ENCODE assay signal across 27 cellular contexts in genomic region chr7:132504851-132505250, GRCh38.
"Had no signal": no experiment of that assay in that cellular context is flagged by ENCODE, and none has a peak within 500 bp of the region (broad histone marks: within the 10 kb centered on the region; RNA-seq: fewer than 3 reads in every experiment).

No MANE protein-coding gene starts in this region.

- H3K9me3 Mint-ChIP-seq: activated naive CD8-positive, alpha-beta T cell treated with anti-CD3 and anti-CD28 coated beads for 36 hours; central memory CD8-positive, alpha-beta T cell had no signal

- H3K27me3 ChIP-seq: brain microvascular endothelial cell, cardiac muscle cell, SJSA1 had no signal

- H3K27ac ChIP-seq: brain microvascular endothelial cell, cardiac muscle cell, KMS-11, SJSA1, WERI-Rb-1 had no signal

- H3K4me1 ChIP-seq: SJSA1 had no signal

- H3K4me2 ChIP-seq: KMS-11 had no signal

- H3K27ac Mint-ChIP-seq: activated naive CD8-positive, alpha-beta T cell treated with anti-CD3 and anti-CD28 coated beads for 36 hours had no signal

- H3K4me3 Mint-ChIP-seq: activated naive CD8-positive, alpha-beta T cell treated with anti-CD3 and anti-CD28 coated beads for 36 hours; central memory CD8-positive, alpha-beta T cell had no signal

- H3K9ac ChIP-seq: KMS-11 had no signal

- H3K36me3 ChIP-seq: brain microvascular endothelial cell, SJSA1, WERI-Rb-1 had no signal

- H3K9me3 ChIP-seq: SJSA1 had no signal

- H3K27me3 Mint-ChIP-seq: activated naive CD8-positive, alpha-beta T cell treated with anti-CD3 and anti-CD28 coated beads for 36 hours; central memory CD8-positive, alpha-beta T cell had no signal

- H3K4me3 ChIP-seq: cardiac muscle cell, SJSA1 had no signal

- DNase-seq: activated CD4-positive, alpha-beta T cell treated with anti-CD3 and anti-CD28 coated beads for 1 hour; activated CD4-positive, alpha-beta T cell treated with anti-CD3 and anti-CD28 coated beads for 48 hours; activated CD4-positive, CD25-positive, alpha-beta regulatory T cell; activated CD8-positive, alpha-beta memory T cell treated with anti-CD3 and anti-CD28 coated beads, Interleukin-2, amount 50 U/mL, for 4 hours; activated effector memory CD4-positive, alpha-beta T cell treated with Interleukin-2 at 50 U/mL for 16 hours; activated naive CD4-positive, alpha-beta T cell treated with anti-CD3 and anti-CD28 coated beads, Interleukin-2, amount 50 U/mL, for 16 hours; activated naive CD8-positive, alpha-beta T cell treated with anti-CD3 and anti-CD28 coated beads for 36 hours; activated T-cell treated with anti-CD3 and anti-CD28 coated beads, Interleukin-2, amount 50 U/mL, for 48 hours; amniotic stem cell; brain microvascular endothelial cell; MM.1S; MV-4-11; NCI-H1092; NCI-H1436 treated with DMSO at 0.1 percent for 48 hours; NCI-H1694 treated with DMSO at 0.1 percent for 48 hours; NCI-H2029; NCI-H345; NCI-H524 treated with DMSO at 0.1 percent for 48 hours; RPMI8226; SHP77 treated with DMSO at 0.1 percent for 48 hours; T1000; WERI-Rb-1 had no signal

- H3K36me3 Mint-ChIP-seq: activated naive CD8-positive, alpha-beta T cell treated with anti-CD3 and anti-CD28 coated beads for 36 hours had no signal

- ATAC-seq: Panc1 had no signal
